ENCODE assay signal across 30 cellular contexts in genomic region chr6:46979206-46979605, GRCh38. TPM values are rescaled to one million over a fixed set of nuclear protein-coding genes. Genes with fewer than 3 reads are reported as not detected.
"Had no signal": no experiment of that assay in that cellular context is flagged by ENCODE, and none has a peak within 500 bp of the region (broad histone marks: within the 10 kb centered on the region; RNA-seq: fewer than 3 reads in every experiment).

No MANE protein-coding gene starts in this region.

- H3K4me3 ChIP-seq: esophagus muscularis mucosa, gastroesophageal sphincter had no signal

- H3K27me3 ChIP-seq: brain microvascular endothelial cell, esophagus muscularis mucosa, foreskin keratinocyte, gastroesophageal sphincter had no signal

- H3K36me3 ChIP-seq: brain microvascular endothelial cell, esophagus muscularis mucosa, gastroesophageal sphincter, WERI-Rb-1 had no signal

- FAIRE-seq: astrocyte, colon had no signal

- H3K9me3 ChIP-seq: esophagus muscularis mucosa, gastroesophageal sphincter had no signal

- H3K27ac ChIP-seq: brain microvascular endothelial cell, esophagus muscularis mucosa, foreskin keratinocyte, gastroesophageal sphincter, WERI-Rb-1 had no signal

- H3K4me1 ChIP-seq: esophagus muscularis mucosa, gastroesophageal sphincter had no signal

- DNase-seq: activated B cell treated with CpG ODN at 0.5 μM for 24 hours; activated CD4-positive, alpha-beta T cell treated with anti-CD3 and anti-CD28 coated beads for 48 hours; activated CD4-positive, alpha-beta T cell treated with anti-CD3 and anti-CD28 coated beads, Interleukin-2, amount 50 U/mL, for 1 hour; activated CD4-positive, alpha-beta T cell treated with anti-CD3 and anti-CD28 coated beads, Interleukin-2, amount 50 U/mL, for 48 hours; activated CD8-positive, alpha-beta memory T cell treated with anti-CD3 and anti-CD28 coated beads for 24 hours; activated CD8-positive, alpha-beta T cell treated with anti-CD3 and anti-CD28 coated beads for 36 hours; activated effector memory CD4-positive, alpha-beta T cell treated with Interleukin-2 at 50 U/mL for 16 hours; activated gamma-delta T cell treated with Interleukin-2 at 50 U/mL for 16 hours; activated naive CD4-positive, alpha-beta T cell treated with anti-CD3 and anti-CD28 coated beads, Interleukin-2, amount 50 U/mL, for 16 hours; activated naive CD4-positive, alpha-beta T cell treated with Interleukin-2 at 50 U/mL for 16 hours; activated T-cell treated with anti-CD3 and anti-CD28 coated beads, Interleukin-2, amount 50 U/mL, for 4 hours; amniotic stem cell; anterior cingulate cortex; brain microvascular endothelial cell; caudate nucleus; cortex of kidney; dermis blood vessel endothelial cell; effector CD4-positive, alpha-beta T cell; effector memory CD8-positive, alpha-beta T cell; erythroblast; foreskin keratinocyte; T-helper 9 cell; WERI-Rb-1 had no signal

- ATAC-seq: activated CD4-positive, CD25-positive, alpha-beta regulatory T cell treated with anti-CD3 and anti-CD28 coated beads, Interleukin-2, amount 50 U/mL, for 24 hours; activated CD8-positive, alpha-beta T cell treated with anti-CD3 and anti-CD28 coated beads for 36 hours; activated T-cell treated with anti-CD3 and anti-CD28 coated beads, Interleukin-2, amount 50 U/mL, for 4 hours; activated T-helper 17 cell treated with anti-CD3 and anti-CD28 coated beads, Interleukin-2, amount 50 U/mL, for 72 hours; effector memory CD8-positive, alpha-beta T cell; foreskin keratinocyte; gastroesophageal sphincter had no signal

RNA-seq across cellular contexts. Expression of gene ADGRF5, which starts 57.5 kb away (rescaled TPM):
- total RNA-seq: activated B cell treated with CpG ODN at 0.5 μM for 24 hours; activated CD8-positive, alpha-beta T cell treated with anti-CD3 and anti-CD28 coated beads for 36 hours; activated T-helper 17 cell treated with anti-CD3 and anti-CD28 coated beads, Interleukin-2, amount 50 U/mL, for 72 hours; foreskin keratinocyte; T-helper 2 cell treated with Interferon-gamma antibody and Interleukin-4, amounts not matched to agents 100 ng/mL and 5 ng/mL, for 36 hours had no signal
- polyA plus RNA-seq: foreskin keratinocyte had no signal
